In genomic region chr17:81851423-81851822, GRCh38 we compare ENCODE assay signal across 1 cellular context.
TF ChIP-seq lines count a peak whose summit lies in the region.

No MANE protein-coding gene starts in this region.

TF ChIP-seq in HEK293, 187 proteins besides CTCF, POLR2A, EP300 and RAD21 (continued from another document):
- TF ChIP-seq ZNF510 (tag by site-specific recombination; IDR thresholded peaks at IDR 0.05; ENCODE audit: insufficient replicate concordance): no peak
- no peak for TF ChIP-seq ZNF404 (tag by site-specific recombination; IDR thresholded peaks at IDR 0.05)
- no peak for TF ChIP-seq ZBTB49 (tag by site-specific recombination; IDR thresholded peaks at IDR 0.05; ENCODE audit: low read depth)
- no peak for TF ChIP-seq ZNF513 (tag by site-specific recombination; IDR thresholded peaks at IDR 0.05)
